1 cellular context compared by ENCODE assay signal in the genomic region with DNA sequence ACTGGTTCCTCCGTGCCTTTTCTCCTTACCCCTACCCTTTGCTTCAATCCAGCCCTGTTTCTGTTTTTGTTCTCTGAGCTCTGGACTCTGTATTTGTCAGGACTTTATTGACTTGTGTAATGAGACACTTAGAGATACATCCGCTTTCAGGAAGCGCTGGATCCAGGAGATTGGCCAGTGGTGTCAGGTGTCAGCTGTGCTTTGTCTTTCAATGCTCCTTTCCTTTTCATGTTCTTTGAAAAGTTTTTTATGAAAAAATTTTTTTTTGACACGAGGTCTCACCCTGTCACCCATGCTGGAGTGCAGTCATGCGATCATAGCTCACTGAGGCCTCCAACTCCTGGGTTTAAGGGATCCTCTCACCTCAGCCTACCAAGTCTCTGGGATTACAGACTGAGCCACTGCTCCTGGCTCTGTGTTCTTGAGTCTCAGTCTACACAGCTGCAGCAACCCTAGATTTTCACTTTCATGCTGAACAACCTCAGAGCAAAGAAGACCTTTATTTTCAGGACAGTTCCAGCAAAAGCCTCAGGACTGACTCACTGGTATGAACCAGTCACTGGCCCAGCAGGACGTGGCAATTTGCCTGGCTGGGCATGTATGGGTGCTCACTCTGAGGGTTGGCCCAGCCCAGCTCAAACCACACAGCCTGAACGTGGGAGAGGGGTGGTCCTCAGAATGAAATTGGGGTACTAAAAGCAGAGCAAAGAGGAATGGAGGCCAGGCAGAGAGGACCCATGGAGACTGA.
TF ChIP-seq lines count a peak whose summit lies in the region.

No MANE protein-coding gene starts in this region.

TF ChIP-seq in HepG2, 621 proteins besides CTCF, POLR2A, EP300 and RAD21 (continued from another document and continues in another):
- TF ChIP-seq, protein P1, sequence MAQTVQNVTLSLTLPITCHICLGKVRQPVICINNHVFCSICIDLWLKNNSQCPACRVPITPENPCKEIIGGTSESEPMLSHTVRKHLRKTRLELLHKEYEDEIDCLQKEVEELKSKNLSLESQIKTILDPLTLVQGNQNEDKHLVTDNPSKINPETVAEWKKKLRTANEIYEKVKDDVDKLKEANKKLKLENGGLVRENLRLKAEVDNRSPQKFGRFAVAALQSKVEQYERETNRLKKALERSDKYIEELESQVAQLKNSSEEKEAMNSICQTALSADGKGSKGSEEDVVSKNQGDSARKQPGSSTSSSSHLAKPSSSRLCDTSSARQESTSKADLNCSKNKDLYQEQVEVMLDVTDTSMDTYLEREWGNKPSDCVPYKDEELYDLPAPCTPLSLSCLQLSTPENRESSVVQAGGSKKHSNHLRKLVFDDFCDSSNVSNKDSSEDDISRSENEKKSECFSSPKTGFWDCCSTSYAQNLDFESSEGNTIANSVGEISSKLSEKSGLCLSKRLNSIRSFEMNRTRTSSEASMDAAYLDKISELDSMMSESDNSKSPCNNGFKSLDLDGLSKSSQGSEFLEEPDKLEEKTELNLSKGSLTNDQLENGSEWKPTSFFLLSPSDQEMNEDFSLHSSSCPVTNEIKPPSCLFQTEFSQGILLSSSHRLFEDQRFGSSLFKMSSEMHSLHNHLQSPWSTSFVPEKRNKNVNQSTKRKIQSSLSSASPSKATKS (CRISPR knock-in tag; IDR thresholded peaks at IDR 0.05) = no peak
- TF ChIP-seq ZNF333 (CRISPR knock-in tag; IDR thresholded peaks at IDR 0.05; ENCODE audit: borderline replicate concordance) (no peak), ZNF510 (CRISPR knock-in tag; IDR thresholded peaks at IDR 0.05; ENCODE audit: low read depth) (no peak), ZNF337 (CRISPR knock-in tag; IDR thresholded peaks at IDR 0.05; ENCODE audit: borderline replicate concordance, low read depth) (no peak), ZNF749 (CRISPR knock-in tag; IDR thresholded peaks at IDR 0.05; ENCODE audit: borderline replicate concordance) (no peak), KDM3A (CRISPR knock-in tag; IDR thresholded peaks at IDR 0.05; ENCODE audit: low read depth) (no peak), NCOR1 (IDR thresholded peaks at IDR 0.05; ENCODE audit: borderline replicate concordance, low read length) (no peak), SOX5 (CRISPR knock-in tag; IDR thresholded peaks at IDR 0.05; ENCODE audit: borderline replicate concordance) (peak; percentile 86), ZSCAN12 (CRISPR knock-in tag; IDR thresholded peaks at IDR 0.05) (no peak), ZBTB1 (CRISPR knock-in tag; IDR thresholded peaks at IDR 0.05; ENCODE audit: borderline replicate concordance) (no peak), HCFC1 (IDR thresholded peaks at IDR 0.05; ENCODE audit: low read depth, low read length) (no peak), ASH2L (IDR thresholded peaks at IDR 0.05; ENCODE audit: insufficient read length, low read depth, low read length) (peak; percentile 43), NCOA1 (CRISPR knock-in tag; IDR thresholded peaks at IDR 0.05) (no peak), RXRA (CRISPR knock-in tag; IDR thresholded peaks at IDR 0.05) (no peak), DR1 (CRISPR knock-in tag; IDR thresholded peaks at IDR 0.05) (no peak), HNRNPK (IDR thresholded peaks at IDR 0.05; ENCODE audit: low read depth, low read length, poor library complexity, severe bottlenecking) (no peak), ZNF253 (CRISPR knock-in tag; IDR thresholded peaks at IDR 0.05; ENCODE audit: borderline replicate concordance) (no peak), PITX1 (CRISPR knock-in tag; IDR thresholded peaks at IDR 0.05) (no peak), RARG (CRISPR knock-in tag; IDR thresholded peaks at IDR 0.05; ENCODE audit: low read depth) (no peak), GZF1 (CRISPR knock-in tag; IDR thresholded peaks at IDR 0.05) (no peak)
- TF ChIP-seq, protein P2, sequence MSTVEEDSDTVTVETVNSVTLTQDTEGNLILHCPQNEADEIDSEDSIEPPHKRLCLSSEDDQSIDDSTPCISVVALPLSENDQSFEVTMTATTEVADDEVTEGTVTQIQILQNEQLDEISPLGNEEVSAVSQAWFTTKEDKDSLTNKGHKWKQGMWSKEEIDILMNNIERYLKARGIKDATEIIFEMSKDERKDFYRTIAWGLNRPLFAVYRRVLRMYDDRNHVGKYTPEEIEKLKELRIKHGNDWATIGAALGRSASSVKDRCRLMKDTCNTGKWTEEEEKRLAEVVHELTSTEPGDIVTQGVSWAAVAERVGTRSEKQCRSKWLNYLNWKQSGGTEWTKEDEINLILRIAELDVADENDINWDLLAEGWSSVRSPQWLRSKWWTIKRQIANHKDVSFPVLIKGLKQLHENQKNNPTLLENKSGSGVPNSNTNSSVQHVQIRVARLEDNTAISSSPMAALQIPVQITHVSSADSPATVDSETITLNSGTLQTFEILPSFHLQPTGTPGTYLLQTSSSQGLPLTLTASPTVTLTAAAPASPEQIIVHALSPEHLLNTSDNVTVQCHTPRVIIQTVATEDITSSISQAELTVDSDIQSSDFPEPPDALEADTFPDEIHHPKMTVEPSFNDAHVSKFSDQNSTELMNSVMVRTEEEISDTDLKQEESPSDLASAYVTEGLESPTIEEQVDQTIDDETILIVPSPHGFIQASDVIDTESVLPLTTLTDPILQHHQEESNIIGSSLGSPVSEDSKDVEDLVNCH (CRISPR knock-in tag; IDR thresholded peaks at IDR 0.05) = no peak
- TF ChIP-seq, protein P3, sequence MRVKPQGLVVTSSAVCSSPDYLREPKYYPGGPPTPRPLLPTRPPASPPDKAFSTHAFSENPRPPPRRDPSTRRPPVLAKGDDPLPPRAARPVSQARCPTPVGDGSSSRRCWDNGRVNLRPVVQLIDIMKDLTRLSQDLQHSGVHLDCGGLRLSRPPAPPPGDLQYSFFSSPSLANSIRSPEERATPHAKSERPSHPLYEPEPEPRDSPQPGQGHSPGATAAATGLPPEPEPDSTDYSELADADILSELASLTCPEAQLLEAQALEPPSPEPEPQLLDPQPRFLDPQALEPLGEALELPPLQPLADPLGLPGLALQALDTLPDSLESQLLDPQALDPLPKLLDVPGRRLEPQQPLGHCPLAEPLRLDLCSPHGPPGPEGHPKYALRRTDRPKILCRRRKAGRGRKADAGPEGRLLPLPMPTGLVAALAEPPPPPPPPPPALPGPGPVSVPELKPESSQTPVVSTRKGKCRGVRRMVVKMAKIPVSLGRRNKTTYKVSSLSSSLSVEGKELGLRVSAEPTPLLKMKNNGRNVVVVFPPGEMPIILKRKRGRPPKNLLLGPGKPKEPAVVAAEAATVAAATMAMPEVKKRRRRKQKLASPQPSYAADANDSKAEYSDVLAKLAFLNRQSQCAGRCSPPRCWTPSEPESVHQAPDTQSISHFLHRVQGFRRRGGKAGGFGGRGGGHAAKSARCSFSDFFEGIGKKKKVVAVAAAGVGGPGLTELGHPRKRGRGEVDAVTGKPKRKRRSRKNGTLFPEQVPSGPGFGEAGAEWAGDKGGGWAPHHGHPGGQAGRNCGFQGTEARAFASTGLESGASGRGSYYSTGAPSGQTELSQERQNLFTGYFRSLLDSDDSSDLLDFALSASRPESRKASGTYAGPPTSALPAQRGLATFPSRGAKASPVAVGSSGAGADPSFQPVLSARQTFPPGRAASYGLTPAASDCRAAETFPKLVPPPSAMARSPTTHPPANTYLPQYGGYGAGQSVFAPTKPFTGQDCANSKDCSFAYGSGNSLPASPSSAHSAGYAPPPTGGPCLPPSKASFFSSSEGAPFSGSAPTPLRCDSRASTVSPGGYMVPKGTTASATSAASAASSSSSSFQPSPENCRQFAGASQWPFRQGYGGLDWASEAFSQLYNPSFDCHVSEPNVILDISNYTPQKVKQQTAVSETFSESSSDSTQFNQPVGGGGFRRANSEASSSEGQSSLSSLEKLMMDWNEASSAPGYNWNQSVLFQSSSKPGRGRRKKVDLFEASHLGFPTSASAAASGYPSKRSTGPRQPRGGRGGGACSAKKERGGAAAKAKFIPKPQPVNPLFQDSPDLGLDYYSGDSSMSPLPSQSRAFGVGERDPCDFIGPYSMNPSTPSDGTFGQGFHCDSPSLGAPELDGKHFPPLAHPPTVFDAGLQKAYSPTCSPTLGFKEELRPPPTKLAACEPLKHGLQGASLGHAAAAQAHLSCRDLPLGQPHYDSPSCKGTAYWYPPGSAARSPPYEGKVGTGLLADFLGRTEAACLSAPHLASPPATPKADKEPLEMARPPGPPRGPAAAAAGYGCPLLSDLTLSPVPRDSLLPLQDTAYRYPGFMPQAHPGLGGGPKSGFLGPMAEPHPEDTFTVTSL (CRISPR knock-in tag; IDR thresholded peaks at IDR 0.05; ENCODE audit: borderline replicate concordance) = peak; percentile 53; the same call in 1 of the 2 replicates
- TF ChIP-seq, protein P4, sequence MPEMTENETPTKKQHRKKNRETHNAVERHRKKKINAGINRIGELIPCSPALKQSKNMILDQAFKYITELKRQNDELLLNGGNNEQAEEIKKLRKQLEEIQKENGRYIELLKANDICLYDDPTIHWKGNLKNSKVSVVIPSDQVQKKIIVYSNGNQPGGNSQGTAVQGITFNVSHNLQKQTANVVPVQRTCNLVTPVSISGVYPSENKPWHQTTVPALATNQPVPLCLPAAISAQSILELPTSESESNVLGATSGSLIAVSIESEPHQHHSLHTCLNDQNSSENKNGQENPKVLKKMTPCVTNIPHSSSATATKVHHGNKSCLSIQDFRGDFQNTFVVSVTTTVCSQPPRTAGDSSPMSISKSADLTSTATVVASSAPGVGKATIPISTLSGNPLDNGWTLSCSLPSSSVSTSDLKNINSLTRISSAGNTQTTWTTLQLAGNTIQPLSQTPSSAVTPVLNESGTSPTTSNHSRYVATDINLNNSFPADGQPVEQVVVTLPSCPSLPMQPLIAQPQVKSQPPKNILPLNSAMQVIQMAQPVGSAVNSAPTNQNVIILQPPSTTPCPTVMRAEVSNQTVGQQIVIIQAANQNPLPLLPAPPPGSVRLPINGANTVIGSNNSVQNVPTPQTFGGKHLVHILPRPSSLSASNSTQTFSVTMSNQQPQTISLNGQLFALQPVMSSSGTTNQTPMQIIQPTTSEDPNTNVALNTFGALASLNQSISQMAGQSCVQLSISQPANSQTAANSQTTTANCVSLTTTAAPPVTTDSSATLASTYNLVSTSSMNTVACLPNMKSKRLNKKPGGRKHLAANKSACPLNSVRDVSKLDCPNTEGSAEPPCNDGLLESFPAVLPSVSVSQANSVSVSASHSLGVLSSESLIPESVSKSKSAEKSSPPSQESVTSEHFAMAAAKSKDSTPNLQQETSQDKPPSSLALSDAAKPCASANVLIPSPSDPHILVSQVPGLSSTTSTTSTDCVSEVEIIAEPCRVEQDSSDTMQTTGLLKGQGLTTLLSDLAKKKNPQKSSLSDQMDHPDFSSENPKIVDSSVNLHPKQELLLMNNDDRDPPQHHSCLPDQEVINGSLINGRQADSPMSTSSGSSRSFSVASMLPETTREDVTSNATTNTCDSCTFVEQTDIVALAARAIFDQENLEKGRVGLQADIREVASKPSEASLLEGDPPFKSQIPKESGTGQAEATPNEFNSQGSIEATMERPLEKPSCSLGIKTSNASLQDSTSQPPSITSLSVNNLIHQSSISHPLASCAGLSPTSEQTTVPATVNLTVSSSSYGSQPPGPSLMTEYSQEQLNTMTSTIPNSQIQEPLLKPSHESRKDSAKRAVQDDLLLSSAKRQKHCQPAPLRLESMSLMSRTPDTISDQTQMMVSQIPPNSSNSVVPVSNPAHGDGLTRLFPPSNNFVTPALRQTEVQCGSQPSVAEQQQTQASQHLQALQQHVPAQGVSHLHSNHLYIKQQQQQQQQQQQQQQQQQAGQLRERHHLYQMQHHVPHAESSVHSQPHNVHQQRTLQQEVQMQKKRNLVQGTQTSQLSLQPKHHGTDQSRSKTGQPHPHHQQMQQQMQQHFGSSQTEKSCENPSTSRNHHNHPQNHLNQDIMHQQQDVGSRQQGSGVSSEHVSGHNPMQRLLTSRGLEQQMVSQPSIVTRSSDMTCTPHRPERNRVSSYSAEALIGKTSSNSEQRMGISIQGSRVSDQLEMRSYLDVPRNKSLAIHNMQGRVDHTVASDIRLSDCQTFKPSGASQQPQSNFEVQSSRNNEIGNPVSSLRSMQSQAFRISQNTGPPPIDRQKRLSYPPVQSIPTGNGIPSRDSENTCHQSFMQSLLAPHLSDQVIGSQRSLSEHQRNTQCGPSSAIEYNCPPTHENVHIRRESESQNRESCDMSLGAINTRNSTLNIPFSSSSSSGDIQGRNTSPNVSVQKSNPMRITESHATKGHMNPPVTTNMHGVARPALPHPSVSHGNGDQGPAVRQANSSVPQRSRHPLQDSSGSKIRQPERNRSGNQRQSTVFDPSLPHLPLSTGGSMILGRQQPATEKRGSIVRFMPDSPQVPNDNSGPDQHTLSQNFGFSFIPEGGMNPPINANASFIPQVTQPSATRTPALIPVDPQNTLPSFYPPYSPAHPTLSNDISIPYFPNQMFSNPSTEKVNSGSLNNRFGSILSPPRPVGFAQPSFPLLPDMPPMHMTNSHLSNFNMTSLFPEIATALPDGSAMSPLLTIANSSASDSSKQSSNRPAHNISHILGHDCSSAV (CRISPR knock-in tag; IDR thresholded peaks at IDR 0.05; ENCODE audit: borderline replicate concordance) = no peak
- TF ChIP-seq, protein P5, sequence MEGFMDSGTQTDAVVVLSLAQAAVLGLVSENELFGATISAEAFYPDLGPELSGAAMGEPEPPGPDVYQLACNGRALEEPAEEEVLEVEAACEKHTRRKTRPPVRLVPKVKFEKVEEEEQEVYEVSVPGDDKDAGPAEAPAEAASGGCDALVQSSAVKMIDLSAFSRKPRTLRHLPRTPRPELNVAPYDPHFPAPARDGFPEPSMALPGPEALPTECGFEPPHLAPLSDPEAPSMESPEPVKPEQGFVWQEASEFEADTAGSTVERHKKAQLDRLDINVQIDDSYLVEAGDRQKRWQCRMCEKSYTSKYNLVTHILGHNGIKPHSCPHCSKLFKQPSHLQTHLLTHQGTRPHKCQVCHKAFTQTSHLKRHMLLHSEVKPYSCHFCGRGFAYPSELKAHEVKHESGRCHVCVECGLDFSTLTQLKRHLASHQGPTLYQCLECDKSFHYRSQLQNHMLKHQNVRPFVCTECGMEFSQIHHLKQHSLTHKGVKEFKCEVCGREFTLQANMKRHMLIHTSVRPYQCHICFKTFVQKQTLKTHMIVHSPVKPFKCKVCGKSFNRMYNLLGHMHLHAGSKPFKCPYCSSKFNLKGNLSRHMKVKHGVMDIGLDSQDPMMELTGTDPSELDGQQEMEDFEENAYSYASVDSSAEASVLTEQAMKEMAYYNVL (CRISPR knock-in tag; IDR thresholded peaks at IDR 0.05; ENCODE audit: borderline replicate concordance) = peak; percentile 77; the same call in 1 of the 2 replicates
- TF ChIP-seq, protein P6, sequence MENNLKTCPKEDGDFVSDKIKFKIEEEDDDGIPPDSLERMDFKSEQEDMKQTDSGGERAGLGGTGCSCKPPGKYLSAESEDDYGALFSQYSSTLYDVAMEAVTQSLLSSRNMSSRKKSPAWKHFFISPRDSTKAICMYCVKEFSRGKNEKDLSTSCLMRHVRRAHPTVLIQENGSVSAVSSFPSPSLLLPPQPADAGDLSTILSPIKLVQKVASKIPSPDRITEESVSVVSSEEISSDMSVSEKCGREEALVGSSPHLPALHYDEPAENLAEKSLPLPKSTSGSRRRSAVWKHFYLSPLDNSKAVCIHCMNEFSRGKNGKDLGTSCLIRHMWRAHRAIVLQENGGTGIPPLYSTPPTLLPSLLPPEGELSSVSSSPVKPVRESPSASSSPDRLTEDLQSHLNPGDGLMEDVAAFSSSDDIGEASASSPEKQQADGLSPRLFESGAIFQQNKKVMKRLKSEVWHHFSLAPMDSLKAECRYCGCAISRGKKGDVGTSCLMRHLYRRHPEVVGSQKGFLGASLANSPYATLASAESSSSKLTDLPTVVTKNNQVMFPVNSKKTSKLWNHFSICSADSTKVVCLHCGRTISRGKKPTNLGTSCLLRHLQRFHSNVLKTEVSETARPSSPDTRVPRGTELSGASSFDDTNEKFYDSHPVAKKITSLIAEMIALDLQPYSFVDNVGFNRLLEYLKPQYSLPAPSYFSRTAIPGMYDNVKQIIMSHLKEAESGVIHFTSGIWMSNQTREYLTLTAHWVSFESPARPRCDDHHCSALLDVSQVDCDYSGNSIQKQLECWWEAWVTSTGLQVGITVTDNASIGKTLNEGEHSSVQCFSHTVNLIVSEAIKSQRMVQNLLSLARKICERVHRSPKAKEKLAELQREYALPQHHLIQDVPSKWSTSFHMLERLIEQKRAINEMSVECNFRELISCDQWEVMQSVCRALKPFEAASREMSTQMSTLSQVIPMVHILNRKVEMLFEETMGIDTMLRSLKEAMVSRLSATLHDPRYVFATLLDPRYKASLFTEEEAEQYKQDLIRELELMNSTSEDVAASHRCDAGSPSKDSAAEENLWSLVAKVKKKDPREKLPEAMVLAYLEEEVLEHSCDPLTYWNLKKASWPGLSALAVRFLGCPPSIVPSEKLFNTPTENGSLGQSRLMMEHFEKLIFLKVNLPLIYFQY (CRISPR knock-in tag; IDR thresholded peaks at IDR 0.05; ENCODE audit: borderline replicate concordance) = no peak
